Comparison of ENCODE assay signal across 23 cellular contexts in the genomic region with DNA sequence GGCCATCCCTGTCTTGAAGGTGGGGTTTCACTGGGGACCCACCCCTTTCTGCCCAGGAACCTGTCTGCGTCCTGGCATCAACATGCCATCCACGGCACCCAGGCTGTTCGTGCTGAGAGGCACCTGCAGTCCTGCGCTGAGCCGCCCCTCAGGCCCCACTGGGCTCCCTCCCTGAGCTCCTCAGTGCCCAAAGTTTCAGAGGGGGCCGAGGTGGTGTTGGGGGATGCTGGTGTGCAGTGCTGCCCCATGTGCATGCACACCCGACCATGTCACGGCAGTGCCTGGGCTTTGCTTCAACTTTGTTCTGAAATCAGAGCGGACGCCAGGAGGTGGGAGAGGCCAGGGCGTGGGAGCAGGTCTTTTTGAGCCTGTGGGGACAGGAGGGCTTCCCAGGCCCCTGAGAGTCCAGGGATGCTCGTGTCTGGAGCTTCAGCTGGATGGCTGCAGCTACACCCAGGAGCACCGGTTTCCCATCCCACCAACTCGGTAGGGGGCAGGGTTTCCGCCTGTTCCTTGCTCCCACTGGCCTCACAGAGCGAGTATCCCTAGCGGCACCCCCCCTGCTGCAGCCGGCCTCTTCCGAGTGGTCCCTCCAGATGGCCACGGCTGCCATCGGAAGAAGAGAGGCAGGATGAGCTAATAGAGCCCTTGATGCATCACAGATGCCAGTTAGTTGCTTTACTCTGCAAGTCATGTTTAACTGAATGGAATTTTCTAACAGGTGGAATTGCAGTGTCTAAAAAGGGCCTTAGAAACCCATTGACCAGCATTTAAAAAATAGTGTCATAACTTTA. TPM values are rescaled to one million over a fixed set of nuclear protein-coding genes. Genes with fewer than 3 reads are reported as not detected.
A peak's percentile ranks its signal among the peaks of the same experiment; 100 is the strongest.
DNase-seq lines count a peak whose midpoint lies in the region; ATAC-seq, FAIRE-seq and TF ChIP-seq lines count a peak whose summit lies in the region.
"Had no signal": no experiment of that assay in that cellular context is flagged by ENCODE, and none has a peak within 500 bp of the region (broad histone marks: within the 10 kb centered on the region; RNA-seq: fewer than 3 reads in every experiment).

No MANE protein-coding gene starts in this region.

- no peak for ATAC-seq in HepG2
- no peak for ATAC-seq in right lobe of liver
- no peak for ATAC-seq in T-helper 17 cell
- no peak for ATAC-seq in GM18498 (IDR thresholded peaks at IDR 0.05; ENCODE audit: unreplicated experiment)
- ATAC-seq: stimulated activated memory B cell treated with anti-CD40 and anti-IgM and Interleukin-4, amounts not matched to agents 10 μg/mL and 1 μg/mL and 100 μg/mL, for 72 hours had no signal

- H4K20me1 ChIP-seq in HepG2 (ENCODE audit: insufficient read depth, low read length) = no peaks in the 10 kb centered on the region

- DNase-seq in HepG2 (ENCODE audit: low spot score) (no peak), right lobe of liver (no peak), T-helper 17 cell (no peak), left kidney (ENCODE audit: low read depth, low spot score) (peak; percentile 40), DMS153 (lab: John Stamatoyannopoulos, UW) (no peak), SHP77 treated with DMSO at 0.1 percent for 48 hours (lab: John Stamatoyannopoulos, UW) (no peak), superior temporal gyrus (ENCODE audit: extremely low spot score) (no peak)
- DNase-seq: activated CD4-positive, alpha-beta T cell treated with anti-CD3 and anti-CD28 coated beads, Interleukin-2, amount 10 ng/mL, durations not matched to agents 24 days and 14 days; activated naive CD8-positive, alpha-beta T cell treated with anti-CD3 and anti-CD28 coated beads for 36 hours; Caco-2; central memory CD4-positive, alpha-beta T cell; H7; immature natural killer cell; NCI-H1417 treated with DMSO at 0.1 percent for 48 hours; NCI-H510A treated with DMSO at 0.1 percent for 48 hours; small intestine; transverse colon had no signal

- peak overlapping the region; percentile 68 for H3K27ac Mint-ChIP-seq in T-helper 17 cell
- H3K27ac Mint-ChIP-seq: activated CD4-positive, alpha-beta T cell treated with anti-CD3 and anti-CD28 coated beads, Interleukin-2, amount 10 ng/mL, durations not matched to agents 24 days and 14 days; activated naive CD8-positive, alpha-beta T cell treated with anti-CD3 and anti-CD28 coated beads for 36 hours; stimulated activated memory B cell treated with anti-CD40 and anti-IgM and Interleukin-4, amounts not matched to agents 10 μg/mL and 1 μg/mL and 100 μg/mL, for 72 hours; T-helper 1 cell treated with Interleukin-12 subunit alpha and Interleukin-12 subunit beta and Interleukin-4 antibody, amounts not matched to agents 30 μg/mL and 1 μg/mL, for 36 hours had no signal

- TF ChIP-seq POLR2A in HepG2 (IDR thresholded peaks at IDR 0.05; ENCODE audit: insufficient read depth in 1 of 2, low read depth in 2 of 2, low read length in 2 of 2) = no peak
- TF ChIP-seq POLR2A in right lobe of liver (IDR thresholded peaks at IDR 0.05) = no peak

- H3K4me2 ChIP-seq in HepG2 (ENCODE audit: low read depth, low read length) = no peak overlapping the region
- H3K4me2 ChIP-seq: A549, BLaER1 had no signal

- in situ Hi-C loops in HepG2 (cut with HindIII; ENCODE audit: extremely low pct_ligation_motif_present, low pct_unique_long_range_greater_than_20kb) = no loop called here

- H3K9ac ChIP-seq in HepG2 (ENCODE audit: insufficient read depth, low read depth, low read length) = no peak overlapping the region
- H3K9ac ChIP-seq: BLaER1 had no signal

- no TSS peak for BruUV-seq in HepG2 (replicated peaks; lab: Mats Ljungman, UMichigan)

- H3K27me3 ChIP-seq in HepG2 (ENCODE audit: control insufficient read depth in 1 of 2, insufficient read depth in 2 of 2, low read length in 2 of 2) (no peaks in the 10 kb centered on the region), right lobe of liver (no peaks in the 10 kb centered on the region)
- H3K27me3 ChIP-seq: BLaER1, transverse colon had no signal

- H3K9me3 ChIP-seq in HepG2 (ENCODE audit: low read length) = no peaks in the 10 kb centered on the region
- no peaks in the 10 kb centered on the region for H3K9me3 ChIP-seq in right lobe of liver
- no peaks in the 10 kb centered on the region for H3K9me3 ChIP-seq in T-helper 17 cell (ENCODE audit: control insufficient read depth, low read length, poor library complexity, severe bottlenecking)
- H3K9me3 ChIP-seq: A549, Caco-2, transverse colon had no signal

- no peak overlapping the region for H3K4me3 Mint-ChIP-seq in T-helper 17 cell
- H3K4me3 Mint-ChIP-seq: activated CD4-positive, alpha-beta T cell treated with anti-CD3 and anti-CD28 coated beads, Interleukin-2, amount 10 ng/mL, durations not matched to agents 24 days and 14 days; activated naive CD8-positive, alpha-beta T cell treated with anti-CD3 and anti-CD28 coated beads for 36 hours; immature natural killer cell; stimulated activated memory B cell treated with anti-CD40 and anti-IgM and Interleukin-4, amounts not matched to agents 10 μg/mL and 1 μg/mL and 100 μg/mL, for 72 hours; T-helper 1 cell treated with Interleukin-12 subunit alpha and Interleukin-12 subunit beta and Interleukin-4 antibody, amounts not matched to agents 30 μg/mL and 1 μg/mL, for 36 hours had no signal

- H3K4me1 ChIP-seq in HepG2 (ENCODE audit: insufficient read depth, low read length) (peaks cover 66% of the 10 kb centered on the region), right lobe of liver (peaks cover 0 to 13% (median 6%) of the 10 kb centered on the region in 4 donors)
- H3K4me1 ChIP-seq: Caco-2 had no signal

- intact Hi-C loops in HepG2 (cut with micrococcal nuclease; ENCODE audit: unreplicated experiment) (no loop called here), right lobe of liver (cut with DNase I) (no loop called here)

- TF ChIP-seq RAD21 in HepG2 (CRISPR knock-in tag; IDR thresholded peaks at IDR 0.05) = no peak

- no peak for TF ChIP-seq CTCF in HepG2 (CRISPR knock-in tag; IDR thresholded peaks at IDR 0.05)
- no peak for TF ChIP-seq CTCF in right lobe of liver (IDR thresholded peaks at IDR 0.05)

- H3K4me1 Mint-ChIP-seq in T-helper 17 cell = peaks cover 44% of the 10 kb centered on the region

- H3K4me3 ChIP-seq in HepG2 (replicated peaks in 1 of 3; ENCODE audit: insufficient read depth in 1 of 3, low read depth in 2 of 3, low read length in 3 of 3) = no peak overlapping the region
- no peak overlapping the region for H3K4me3 ChIP-seq in right lobe of liver
- H3K4me3 ChIP-seq: A549, BLaER1, transverse colon had no signal

- H3K79me2 ChIP-seq in HepG2 (ENCODE audit: insufficient read depth, low read length) = peaks cover 84% of the 10 kb centered on the region

- no peaks in the 10 kb centered on the region for H3K27me3 Mint-ChIP-seq in T-helper 17 cell
- H3K27me3 Mint-ChIP-seq: activated CD4-positive, alpha-beta T cell treated with anti-CD3 and anti-CD28 coated beads, Interleukin-2, amount 10 ng/mL, durations not matched to agents 24 days and 14 days; activated naive CD8-positive, alpha-beta T cell treated with anti-CD3 and anti-CD28 coated beads for 36 hours; stimulated activated memory B cell treated with anti-CD40 and anti-IgM and Interleukin-4, amounts not matched to agents 10 μg/mL and 1 μg/mL and 100 μg/mL, for 72 hours had no signal

- CTCF ChIA-PET in HepG2 (lab: Yijun Ruan, JAX; ENCODE audit: low intra/inter-chr PET ratio, low total read pairs) = no interaction called here

- 97% methylated on average over 13 of the region's 21 CpGs for WGBS in HepG2 (ENCODE audit: low lambda C conversion rate)
- no CpG with 5 or more reads among the region's 21 CpGs for WGBS in right lobe of liver (ENCODE audit: insufficient coverage, low coverage, low lambda C conversion rate, missing lambda C conversion rate)

- no peak for TF ChIP-seq EP300 in HepG2 (IDR thresholded peaks at IDR 0.05; ENCODE audit: low read depth in 2 of 2, low read length in 2 of 2)
- TF ChIP-seq EP300 in HepG2 (CRISPR knock-in tag; IDR thresholded peaks at IDR 0.05; ENCODE audit: borderline replicate concordance) = no peak

- H3K36me3 ChIP-seq in HepG2 (replicated peaks in 1 of 2; ENCODE audit: control insufficient read depth in 1 of 2, insufficient read depth in 2 of 2, low read length in 2 of 2) (peaks cover 0 to 3% of the 10 kb centered on the region in 2 experiments; a peak in 3 of 5 replicates), right lobe of liver (no peaks in the 10 kb centered on the region)
- H3K36me3 ChIP-seq: transverse colon had no signal

- POLR2A ChIA-PET in HepG2 (lab: Yijun Ruan, JAX) = interaction anchor here (0.7 to 2.3 kb wide), 2 partner anchors 175 kb away, joined by 4 to 7 read pairs; a partner anchor contains a TSS

- no peak overlapping the region for H2AFZ ChIP-seq in HepG2 (ENCODE audit: low read length)

- H3K27ac ChIP-seq in HepG2 (ENCODE audit: extremely low read length, insufficient read depth, low read length) (no peak overlapping the region), right lobe of liver (no peak overlapping the region)
- H3K27ac ChIP-seq: A549, BLaER1, transverse colon had no signal

- no peak for FAIRE-seq in HepG2 (lab: Jason Lieb, UNC)
- FAIRE-seq: A549, astrocyte, small intestine had no signal

- no peaks in the 10 kb centered on the region for H3K36me3 Mint-ChIP-seq in T-helper 17 cell (ENCODE audit: low read depth)
- H3K36me3 Mint-ChIP-seq: activated naive CD8-positive, alpha-beta T cell treated with anti-CD3 and anti-CD28 coated beads for 36 hours; immature natural killer cell; stimulated activated memory B cell treated with anti-CD40 and anti-IgM and Interleukin-4, amounts not matched to agents 10 μg/mL and 1 μg/mL and 100 μg/mL, for 72 hours had no signal

RNA-seq across cellular contexts. Expression of a gene that starts 44.0 kb away (rescaled TPM):
- total RNA-seq in HepG2 (2016; rRNA removed; fragmentation: Illumina TruSeq; extraction: Trizol) = 16.4 and 22.6 TPM in 2 replicates
- total RNA-seq in HepG2 (2016; cell fraction: cytosol; rRNA removed; fragmentation: Illumina TruSeq; extraction: Trizol; ENCODE audit: low read depth) = 2.3 and 2.6 TPM in 2 replicates
- 17.3 and 21.4 TPM in 2 replicates for total RNA-seq in HepG2 (2016; cell fraction: insoluble cytoplasmic fraction; rRNA removed; fragmentation: Illumina TruSeq; extraction: Trizol)
- 5.6 and 7.0 TPM in 2 replicates for total RNA-seq in HepG2 (2016; cell fraction: membrane; rRNA removed; fragmentation: Illumina TruSeq; extraction: Trizol)
- 70.9 and 71.5 TPM in 2 replicates for total RNA-seq in HepG2 (2016; cell fraction: nucleus; rRNA removed; fragmentation: Illumina TruSeq; extraction: Trizol)
- polyA plus RNA-seq in HepG2 (2011; rRNA removed) = 27.0 and 27.5 TPM in 2 replicates
- polyA plus RNA-seq in HepG2 (2011; cell fraction: cytosol; rRNA removed) = 8.0 and 11.1 TPM in 2 replicates
- polyA plus RNA-seq in HepG2 (2011; cell fraction: nucleus; rRNA removed) = 67.6 and 71.9 TPM in 2 replicates
- polyA plus RNA-seq in HepG2 (2012) = 21.4 and 23.6 TPM in 2 replicates
- polyA plus RNA-seq in HepG2 (2016; cell fraction: cytosol; fragmentation: Illumina TruSeq; extraction: Trizol; ENCODE audit: low read depth) = 1.3 and 1.7 TPM in 2 replicates
- 16.8 and 17.1 TPM in 2 replicates for polyA plus RNA-seq in HepG2 (2016; cell fraction: insoluble cytoplasmic fraction; fragmentation: Illumina TruSeq; extraction: Trizol; ENCODE audit: low read depth)
- 3.4 and 3.7 TPM in 2 replicates for polyA plus RNA-seq in HepG2 (2016; cell fraction: membrane; fragmentation: Illumina TruSeq; extraction: Trizol; ENCODE audit: low read depth)
- 63.8 and 64.3 TPM in 2 replicates for polyA plus RNA-seq in HepG2 (2016; cell fraction: nucleus; fragmentation: Illumina TruSeq; extraction: Trizol; ENCODE audit: insufficient read depth, low read depth)
- polyA minus RNA-seq in HepG2 (2011; rRNA and poly(A)+ RNA removed; ENCODE audit: low replicate concordance) = 10.1 and 51.6 TPM in 2 replicates
- polyA minus RNA-seq in HepG2 (2011; cell fraction: cytosol; rRNA and poly(A)+ RNA removed) = 12.9 and 15.9 TPM in 2 replicates
- 150 and 174 TPM in 2 replicates for polyA minus RNA-seq in HepG2 (2011; cell fraction: nucleus; rRNA and poly(A)+ RNA removed)
- 10 to 100 TPM in 1 of 6 experiments, 1 to 10 TPM in 5; 4.5 to 12.0 (median 7.3) TPM for total RNA-seq in right lobe of liver
- total RNA-seq in T-helper 17 cell = 10 to 100 TPM; 41.5 to 52.2 TPM
